ENCODE assay signal across 23 cellular contexts in genomic region chr19:38164526-38164925, GRCh38. TPM values are rescaled to one million over a fixed set of nuclear protein-coding genes. Genes with fewer than 3 reads are reported as not detected.
"Had no signal": no experiment of that assay in that cellular context is flagged by ENCODE, and none has a peak within 500 bp of the region (broad histone marks: within the 10 kb centered on the region; RNA-seq: fewer than 3 reads in every experiment).

No MANE protein-coding gene starts in this region.

- DNase-seq: dermis blood vessel endothelial cell; dorsolateral prefrontal cortex; effector CD4-positive, alpha-beta T cell; effector memory CD4-positive, alpha-beta T cell; foreskin keratinocyte; heart left ventricle; hypothalamus; immature natural killer cell; islet precursor cell; kidney; kidney glomerular epithelial cell; left lung; left ventricle myocardium superior; lower lobe of right lung; mesenchymal stem cell; naive thymus-derived CD4-positive, alpha-beta T cell had no signal

- H3K4me1 ChIP-seq: esophagus muscularis mucosa, foreskin keratinocyte, gastroesophageal sphincter, heart left ventricle, left lung, lower lobe of right lung had no signal

- H3K4me3 ChIP-seq: coronary artery, dorsolateral prefrontal cortex, esophagus muscularis mucosa, gastroesophageal sphincter, heart left ventricle, hepatocyte, left lung, lower lobe of right lung had no signal

- H3K27me3 Mint-ChIP-seq: naive thymus-derived CD4-positive, alpha-beta T cell had no signal

- H3K4me3 Mint-ChIP-seq: immature natural killer cell; mesothelial cell of epicardium; naive thymus-derived CD4-positive, alpha-beta T cell had no signal

- H3K27me3 ChIP-seq: dorsolateral prefrontal cortex, esophagus muscularis mucosa, foreskin keratinocyte, gastroesophageal sphincter, heart left ventricle, hepatocyte, left lung had no signal

- H3K27ac ChIP-seq: coronary artery, dorsolateral prefrontal cortex, esophagus muscularis mucosa, foreskin keratinocyte, gastroesophageal sphincter, heart left ventricle, hepatocyte, left lung, lower lobe of right lung had no signal

- H3K79me2 ChIP-seq: hepatocyte had no signal

- H3K27ac Mint-ChIP-seq: immature natural killer cell; mesothelial cell of epicardium; naive thymus-derived CD4-positive, alpha-beta T cell had no signal

- H3K4me2 ChIP-seq: hepatocyte had no signal

- H3K4me1 Mint-ChIP-seq: immature natural killer cell; mesothelial cell of epicardium; naive thymus-derived CD4-positive, alpha-beta T cell had no signal

- H2AFZ ChIP-seq: hepatocyte had no signal

- ATAC-seq: foreskin keratinocyte; gastroesophageal sphincter; heart left ventricle; left lung; left ventricle myocardium superior; lower lobe of right lung; naive thymus-derived CD4-positive, alpha-beta T cell had no signal

RNA-seq across cellular contexts. Expression of gene DPF1, which starts 59.5 kb away (rescaled TPM):
- total RNA-seq: gastroesophageal sphincter, kidney, lower leg skin, lower lobe of right lung, mesenteric fat pad had no signal
- polyA plus RNA-seq: immature natural killer cell; naive thymus-derived CD4-positive, alpha-beta T cell had no signal
